22 cellular contexts compared by ENCODE assay signal in genomic region chr12:70920891-70921290, GRCh38. TPM values are rescaled to one million over a fixed set of nuclear protein-coding genes. Genes with fewer than 3 reads are reported as not detected.
DNase-seq lines count a peak whose midpoint lies in the region; ATAC-seq and TF ChIP-seq lines count a peak whose summit lies in the region.
"Had no signal": no experiment of that assay in that cellular context is flagged by ENCODE, and none has a peak within 500 bp of the region (broad histone marks: within the 10 kb centered on the region; RNA-seq: fewer than 3 reads in every experiment).

No MANE protein-coding gene starts in this region.

- H3K4me3 ChIP-seq in iPS-20b (ENCODE audit: low read length): peak overlapping the region; percentile 64
- H3K4me3 ChIP-seq in stomach: peak overlapping the region in 3 of 4 donors; percentile 15 to 32 (median 29)
- H3K4me3 ChIP-seq in spleen: no peak overlapping the region
- H3K4me3 ChIP-seq: PC-9, uterus had no signal

- peaks cover 28% of the 10 kb centered on the region for H3K27me3 ChIP-seq in iPS-20b (ENCODE audit: insufficient read depth, low read length)
- H3K27me3 ChIP-seq in stomach: peaks cover 4 to 25% (median 19%) of the 10 kb centered on the region in 3 donors
- peaks cover 0 to 26% (median 4%) of the 10 kb centered on the region in 7 donors for H3K27me3 ChIP-seq in spleen (replicated peaks in 1 of 7)

- no peak for TF ChIP-seq EP300 in stomach (IDR thresholded peaks at IDR 0.05)

- ATAC-seq in GM18511 (IDR thresholded peaks at IDR 0.05; ENCODE audit: unreplicated experiment): no peak
- ATAC-seq: natural killer cell treated with Interleukin-12 subunit alpha and Interleukin-12 subunit beta and Interleukin-15 and Interleukin-18, amount 100 ng/mL, for 72 hours had no signal

- intact Hi-C loops in stomach (cut with DNase I; ENCODE audit: low total_unique reads): no loop called here
- intact Hi-C loops in spleen (cut with DNase I; ENCODE audit: low total_unique reads): no loop called here

- H3K36me3 ChIP-seq in iPS-20b (ENCODE audit: insufficient read depth, low read depth, low read length) (no peaks in the 10 kb centered on the region), stomach (no peaks in the 10 kb centered on the region), spleen (no peaks in the 10 kb centered on the region)
- H3K36me3 ChIP-seq: uterus had no signal

- H3K4me3 Mint-ChIP-seq in brain: peak overlapping the region; percentile 37 to 89 (median 68)
- H3K4me3 Mint-ChIP-seq: natural killer cell treated with Interleukin-12 subunit alpha and Interleukin-12 subunit beta and Interleukin-15 and Interleukin-18, amount 100 ng/mL, for 72 hours had no signal

- no peak overlapping the region for H3K27ac Mint-ChIP-seq in brain
- H3K27ac Mint-ChIP-seq: mesothelial cell of epicardium; natural killer cell treated with Interleukin-12 subunit alpha and Interleukin-12 subunit beta and Interleukin-15 and Interleukin-18, amount 100 ng/mL, for 72 hours had no signal

- DNase-seq in DMS53 (lab: John Stamatoyannopoulos, UW) (peak; percentile 31), DMS53 treated with DMSO at 0.1 percent for 48 hours (lab: John Stamatoyannopoulos, UW; ENCODE audit: unreplicated experiment) (no peak), stomach (no peak), spleen (no peak), NCI-H2029 (lab: John Stamatoyannopoulos, UW) (no peak)
- DNase-seq: activated effector memory CD4-positive, alpha-beta T cell treated with Interleukin-2 at 50 U/mL for 16 hours; DND-41; IMR-90; NCI-H1436; NCI-H2171; PC-9; SIG-M5; stimulated activated CD4-positive, alpha-beta T cell treated with anti-CD3 and anti-CD28 coated beads, Interleukin-4, amount 100 ng/mL, for 4 hours; T-helper 1 cell; uterus had no signal

- no peaks in the 10 kb centered on the region for H3K9me3 Mint-ChIP-seq in brain
- H3K9me3 Mint-ChIP-seq: mesothelial cell of epicardium had no signal

- TF ChIP-seq CTCF in brain (conservative IDR thresholded peaks at IDR 0.05) (no peak), stomach (IDR thresholded peaks at IDR 0.05) (no peak), spleen (IDR thresholded peaks at IDR 0.05 in 8 of 11, conservative IDR thresholded peaks at IDR 0.05 in 3 of 11) (no peak)

- no peaks in the 10 kb centered on the region for H3K9me3 ChIP-seq in iPS-20b (ENCODE audit: insufficient read depth, low read depth, low read length)
- no peaks in the 10 kb centered on the region for H3K9me3 ChIP-seq in stomach
- no peaks in the 10 kb centered on the region for H3K9me3 ChIP-seq in spleen
- H3K9me3 ChIP-seq: uterus had no signal

- WGBS in stomach, 5 donors: 25 to 46% (median 25%) methylated on average over 5 to 9 of the region's 9 CpGs
- 21 to 29% (median 24%) methylated on average over 9 of the region's 9 CpGs for WGBS in spleen, 5 donors

- H3K4me1 Mint-ChIP-seq in brain: peaks cover 16% of the 10 kb centered on the region

- no peak overlapping the region for H3K9ac ChIP-seq in iPS-20b (ENCODE audit: low read depth, low read length)

- H3K4me1 ChIP-seq in iPS-20b (ENCODE audit: insufficient read depth, low read length) (peaks cover 7% of the 10 kb centered on the region; the same call in 1 of the 2 replicates), stomach (peaks cover 5 to 11% (median 9%) of the 10 kb centered on the region in 4 donors), spleen (no peaks in the 10 kb centered on the region)
- H3K4me1 ChIP-seq: uterus had no signal

- H3K27ac ChIP-seq in iPS-20b (ENCODE audit: low read length) (no peak overlapping the region), stomach (no peak overlapping the region), spleen (no peak overlapping the region)
- H3K27ac ChIP-seq: 22Rv1, epithelial cell of prostate, PC-9, uterus had no signal

- TF ChIP-seq POLR2A in stomach (IDR thresholded peaks at IDR 0.05): no peak
- no peak for TF ChIP-seq POLR2A in spleen (IDR thresholded peaks at IDR 0.05)

- no peaks in the 10 kb centered on the region for H3K36me3 Mint-ChIP-seq in brain
- H3K36me3 Mint-ChIP-seq: mesothelial cell of epicardium; natural killer cell treated with Interleukin-12 subunit alpha and Interleukin-12 subunit beta and Interleukin-15 and Interleukin-18, amount 100 ng/mL, for 72 hours had no signal

- peaks cover 13% of the 10 kb centered on the region for H3K27me3 Mint-ChIP-seq in brain

RNA-seq across cellular contexts. Expression of gene PTPRR, which starts 0.4 kb away (rescaled TPM):
- polyA plus RNA-seq in brain (ENCODE audit: insufficient read depth, low read depth, low replicate concordance): 1.3 TPM
- total RNA-seq in stomach: 10 to 100 TPM in 1 of 5 donors, 1 to 10 TPM in 1, under 1 TPM in 1, not detected in 2; 0.58 to 11.1 (median 9.5) TPM
- polyA plus RNA-seq in stomach: 1 to 10 TPM in 2 of 3 donors, under 1 TPM in 1; 0.45 to 5.7 (median 2.2) TPM
- 1 to 10 TPM in 5 of 7 donors, under 1 TPM in 2; 0.47 to 2.7 (median 1.6) TPM for total RNA-seq in spleen
- polyA plus RNA-seq in spleen: 1 to 10 TPM in 1 of 3 donors, under 1 TPM in 2; 0.41 to 2.0 (median 0.64) TPM
- total RNA-seq: natural killer cell treated with Interleukin-12 subunit alpha and Interleukin-12 subunit beta and Interleukin-15 and Interleukin-18, amount 100 ng/mL, for 72 hours had no signal

Comparison
In these comparisons a context has a peak if more than half of its experiments do, and no peak if none do; other contexts are left out.
1. H3K4me3 ChIP-seq: peak in iPS-20b (single experiment) and stomach (3 of 4); none in spleen (0 of 8).